ENCODE assay signal across 11 cellular contexts in genomic region chr1:201436461-201436860, GRCh38. TPM values are rescaled to one million over a fixed set of nuclear protein-coding genes. Genes with fewer than 3 reads are reported as not detected.
DNase-seq lines count a peak whose midpoint lies in the region; ATAC-seq and TF ChIP-seq lines count a peak whose summit lies in the region.
"Had no signal": no experiment of that assay in that cellular context is flagged by ENCODE, and none has a peak within 500 bp of the region (broad histone marks: within the 10 kb centered on the region; RNA-seq: fewer than 3 reads in every experiment).

No MANE protein-coding gene starts in this region.

- peaks cover 3% of the 10 kb centered on the region for H3K9me3 Mint-ChIP-seq in type B pancreatic cell

- TF ChIP-seq CTCF in heart left ventricle (IDR thresholded peaks at IDR 0.05) = peak in 1 of 12 donors; percentile 6
- no peak for TF ChIP-seq CTCF in type B pancreatic cell (conservative IDR thresholded peaks at IDR 0.05)

- intact Hi-C loops in heart left ventricle (cut with DNase I) = loop anchor here in 1 of 10 donors (5.0 kb wide), 1 partner anchor 41 kb away; no protein-coding TSS in a partner anchor
- intact Hi-C loops in cardiac septum (cut with DNase I) = no loop called here

- peaks cover 7% of the 10 kb centered on the region for H3K27me3 Mint-ChIP-seq in type B pancreatic cell

- WGBS in heart left ventricle, 4 donors = 55 to 71% (median 61%) methylated on average over 6 of the region's 6 CpGs

- DNase-seq in heart left ventricle (no peak), cardiac septum (ENCODE audit: low spot score) (no peak), NCI-H524 (lab: John Stamatoyannopoulos, UW) (peak; percentile 79 to 85), type B pancreatic cell (ENCODE audit: extremely low spot score, unreplicated experiment) (no peak), NOMO-1 treated with DMSO at 0.1 percent for 48 hours (lab: John Stamatoyannopoulos, UW; ENCODE audit: unreplicated experiment) (no peak)

- H3K4me3 ChIP-seq in heart left ventricle = no peak overlapping the region
- H3K4me3 ChIP-seq: skin epidermis had no signal

- ATAC-seq in heart left ventricle = peak in 3 of 4 donors; percentile 31 to 52 (median 39)
- ATAC-seq in esophagus mucosa = peak; percentile 31
- ATAC-seq in HG03025 (IDR thresholded peaks at IDR 0.05; ENCODE audit: low FRiP score, unreplicated experiment) = no peak
- ATAC-seq in activated CD4-positive, CD25-positive, alpha-beta regulatory T cell treated with anti-CD3 and anti-CD28 coated beads, Interleukin-2, amount 50 U/mL, for 24 hours = no peak

- H3K27ac Mint-ChIP-seq in type B pancreatic cell = peak overlapping the region; percentile 83

- peaks cover 9% of the 10 kb centered on the region for H3K4me1 Mint-ChIP-seq in type B pancreatic cell (ENCODE audit: unreplicated experiment)

- no peaks in the 10 kb centered on the region for H3K27me3 ChIP-seq in heart left ventricle

- peaks cover 0 to 5% (median 0%) of the 10 kb centered on the region in 12 donors for H3K9me3 ChIP-seq in heart left ventricle

- no peak overlapping the region for H3K4me3 Mint-ChIP-seq in type B pancreatic cell

- no peak for TF ChIP-seq POLR2A in heart left ventricle (IDR thresholded peaks at IDR 0.05)

- H3K36me3 Mint-ChIP-seq in type B pancreatic cell = peaks cover 4% of the 10 kb centered on the region
- H3K36me3 Mint-ChIP-seq: CD8-positive, alpha-beta memory T cell had no signal

- H3K27ac ChIP-seq in heart left ventricle = no peak overlapping the region
- H3K27ac ChIP-seq: skin epidermis had no signal

- H3K36me3 ChIP-seq in heart left ventricle = no peaks in the 10 kb centered on the region

- H3K4me1 ChIP-seq in heart left ventricle = peaks cover 0 to 11% (median 5%) of the 10 kb centered on the region in 12 donors

RNA-seq across cellular contexts. Expression of gene TNNI1, which starts 14.9 kb away (rescaled TPM):
- total RNA-seq in heart left ventricle = 10 to 100 TPM in 3 of 9 donors, 1 to 10 TPM in 6; 1.6 to 64.5 (median 8.1) TPM
- polyA plus RNA-seq in heart left ventricle = 10 to 100 TPM; 25.0 to 27.9 TPM
- 35.5 TPM for total RNA-seq in cardiac septum
- total RNA-seq in esophagus mucosa = not detected
- total RNA-seq in type B pancreatic cell (ENCODE audit: low replicate concordance) = 0.12 and 6.1 TPM in 2 replicates
- total RNA-seq: CD8-positive, alpha-beta memory T cell; endothelial cell of umbilical vein had no signal
- polyA plus RNA-seq: CD8-positive, alpha-beta memory T cell; endothelial cell of umbilical vein had no signal

RNA-seq across cellular contexts. Expression of gene PHLDA3, which starts 32.5 kb away (rescaled TPM):
- total RNA-seq in heart left ventricle (10 to 100 TPM; 18.4 to 48.1 (median 33.4) TPM), cardiac septum (44.6 TPM), esophagus mucosa (78.6 TPM), type B pancreatic cell (ENCODE audit: low replicate concordance) (59.3 and 132 TPM in 2 replicates)
- 10 to 100 TPM; 15.2 to 22.9 TPM for polyA plus RNA-seq in heart left ventricle

RNA-seq across cellular contexts. Expression of gene LAD1, which starts 37.3 kb away (rescaled TPM):
- total RNA-seq in heart left ventricle = 10 to 100 TPM in 2 of 9 donors, 1 to 10 TPM in 7; 2.0 to 99.2 (median 6.4) TPM
- 10 to 100 TPM in 1 of 2 donors, 1 to 10 TPM in 1; 6.9 to 49.3 TPM for polyA plus RNA-seq in heart left ventricle
- total RNA-seq in cardiac septum = 12.4 TPM
- 328 TPM for total RNA-seq in esophagus mucosa
- total RNA-seq in type B pancreatic cell (ENCODE audit: low replicate concordance) = 41.2 and 79.5 TPM in 2 replicates
- total RNA-seq: CD8-positive, alpha-beta memory T cell; endothelial cell of umbilical vein had no signal
- polyA plus RNA-seq: CD8-positive, alpha-beta memory T cell; endothelial cell of umbilical vein had no signal

RNA-seq across cellular contexts. Expression of gene TNNT2, which starts 59.0 kb away (rescaled TPM):
- total RNA-seq in heart left ventricle (1,000 to 10,000 TPM; 5,987 to 9,948 (median 7,621) TPM), cardiac septum (8,017 TPM), esophagus mucosa (3.9 TPM), type B pancreatic cell (ENCODE audit: low replicate concordance) (21.3 and 63.9 TPM in 2 replicates)
- polyA plus RNA-seq in heart left ventricle = over 10,000 TPM in 1 of 2 donors, 1,000 to 10,000 TPM in 1; 9,964 to 28,496 TPM
- total RNA-seq: CD8-positive, alpha-beta memory T cell; endothelial cell of umbilical vein had no signal
- polyA plus RNA-seq: CD8-positive, alpha-beta memory T cell; endothelial cell of umbilical vein had no signal

Comparison
In these comparisons a context has a peak if more than half of its experiments do, and no peak if none do; other contexts are left out.
1. ATAC-seq: peak in heart left ventricle (3 of 4) and esophagus mucosa (single experiment); none in HG03025 (single experiment) and activated CD4-positive, CD25-positive, alpha-beta regulatory T cell treated with anti-CD3 and anti-CD28 coated beads, Interleukin-2, amount 50 U/mL, for 24 hours (0 of 2).
2. DNase-seq: peak in NCI-H524 (2 of 2); none in heart left ventricle (0 of 5), cardiac septum (single experiment), type B pancreatic cell (single experiment) and NOMO-1 treated with DMSO at 0.1 percent for 48 hours (single experiment).